2 cellular contexts compared by ENCODE assay signal in genomic region chr1:54413295-54413694, GRCh38.
TF ChIP-seq lines count a peak whose summit lies in the region.

No MANE protein-coding gene starts in this region.

TF ChIP-seq in PFSK-1, 5 proteins besides CTCF, POLR2A, EP300 and RAD21:
- TF ChIP-seq SIN3A (IDR thresholded peaks at IDR 0.05; ENCODE audit: borderline replicate concordance, insufficient read depth, low read length): 0 out of 2 replicates have a peak, but pooled peaks have one; percentile 68
- peak in 1 of 2 experiments; percentile 60; a peak in 1 of 4 replicates for TF ChIP-seq REST (IDR thresholded peaks at IDR 0.05; ENCODE audit: insufficient read depth in 1 of 2, low read depth in 2 of 2, low read length in 2 of 2)
- peak; percentile 91 for TF ChIP-seq POLR2AphosphoS5 (IDR thresholded peaks at IDR 0.05; ENCODE audit: low read depth, low read length)
- no peak for TF ChIP-seq FOXP2 (optimal IDR thresholded peaks at IDR 0.05; ENCODE audit: borderline replicate concordance, extremely low read depth, extremely low read length, insufficient read depth)
- TF ChIP-seq TAF1 (IDR thresholded peaks at IDR 0.05; ENCODE audit: borderline replicate concordance, insufficient read depth, low read length): peak; percentile 90; the same call in 1 of the 2 replicates

TF ChIP-seq in H1, 55 proteins besides CTCF, POLR2A, EP300 and RAD21:
- no peak for TF ChIP-seq CHD2 (IDR thresholded peaks at IDR 0.05; ENCODE audit: low read length)
- TF ChIP-seq RNF2 (IDR thresholded peaks at IDR 0.05; ENCODE audit: borderline replicate concordance, low read depth, low read length, missing control alignments, poor library complexity, severe bottlenecking): no peak
- TF ChIP-seq GTF2F1 (IDR thresholded peaks at IDR 0.05; ENCODE audit: borderline replicate concordance, low read depth, low read length): no peak
- TF ChIP-seq FOSL1 (IDR thresholded peaks at IDR 0.05; ENCODE audit: insufficient read depth, low read depth, low read length): no peak
- TF ChIP-seq SIRT6 (IDR thresholded peaks at IDR 0.05; ENCODE audit: low read length): no peak
- TF ChIP-seq SUZ12 (IDR thresholded peaks at IDR 0.05; ENCODE audit: low read length): no peak
- no peak for TF ChIP-seq POLR2AphosphoS5 (IDR thresholded peaks at IDR 0.05; ENCODE audit: low read depth, low read length)
- no peak for TF ChIP-seq TBP (IDR thresholded peaks at IDR 0.05; ENCODE audit: low read depth, low read length)
- no peak for TF ChIP-seq CHD7 (IDR thresholded peaks at IDR 0.05; ENCODE audit: insufficient replicate concordance, low read length)
- no peak for TF ChIP-seq ZNF274 (IDR thresholded peaks at IDR 0.05; ENCODE audit: borderline replicate concordance, extremely low read depth, low read length)
- no peak for TF ChIP-seq PHF8 (conservative IDR thresholded peaks at IDR 0.05; ENCODE audit: low read depth, low read length)
- no peak for TF ChIP-seq CBX5 (IDR thresholded peaks at IDR 0.05; ENCODE audit: low read depth, low read length)
- no peak for TF ChIP-seq HDAC6 (IDR thresholded peaks at IDR 0.05; ENCODE audit: low read depth, low read length)
- TF ChIP-seq JUND (IDR thresholded peaks at IDR 0.05; ENCODE audit: low read length): no peak
